Comparison of ENCODE assay signal across 17 cellular contexts in genomic region chr15:100730655-100731240, GRCh38.
"Had no signal": no experiment of that assay in that cellular context is flagged by ENCODE, and none has a peak within 500 bp of the region (broad histone marks: within the 10 kb centered on the region; RNA-seq: fewer than 3 reads in every experiment).

No MANE protein-coding gene starts in this region.

- H3K36me3 Mint-ChIP-seq: activated naive CD8-positive, alpha-beta T cell treated with anti-CD3 and anti-CD28 coated beads, Interleukin-2, amount 10 ng/mL, durations not matched to agents 7 days and 5 days; WTC11 had no signal

- H3K9me3 ChIP-seq: adrenal gland, breast epithelium had no signal

- H3K4me1 ChIP-seq: adrenal gland had no signal

- H3K27me3 ChIP-seq: adrenal gland, breast epithelium had no signal

- H3K4me3 ChIP-seq: adrenal gland, breast epithelium had no signal

- H3K4me3 Mint-ChIP-seq: activated naive CD8-positive, alpha-beta T cell treated with anti-CD3 and anti-CD28 coated beads, Interleukin-2, amount 10 ng/mL, durations not matched to agents 7 days and 5 days; T-helper 1 cell treated with Interleukin-12 subunit alpha and Interleukin-12 subunit beta and Interleukin-4 antibody, amounts not matched to agents 30 μg/mL and 1 μg/mL, for 36 hours; WTC11 had no signal

- DNase-seq: activated CD4-positive, alpha-beta T cell treated with anti-CD3 and anti-CD28 coated beads for 48 hours; activated CD4-positive, alpha-beta T cell treated with anti-CD3 and anti-CD28 coated beads, Interleukin-2, amount 50 U/mL, for 4 hours; activated CD4-positive, CD25-positive, alpha-beta regulatory T cell treated with anti-CD3 and anti-CD28 coated beads, Interleukin-2, amount 50 U/mL, for 72 hours; activated naive CD4-positive, alpha-beta T cell treated with anti-CD3 and anti-CD28 coated beads, Interleukin-2, amount 50 U/mL, for 16 hours; activated naive CD8-positive, alpha-beta T cell treated with anti-CD3 and anti-CD28 coated beads, Interleukin-2, amount 10 ng/mL, durations not matched to agents 7 days and 5 days; adrenal gland; caudate nucleus; KG1; NCI-H1092; NCI-H1417; NCI-H1694 treated with DMSO at 0.1 percent for 48 hours; NCI-H2029 treated with DMSO at 0.1 percent for 48 hours; NCI-H510A treated with DMSO at 0.1 percent for 48 hours; SHP77 treated with DMSO at 0.1 percent for 48 hours had no signal

- H3K27ac Mint-ChIP-seq: activated naive CD8-positive, alpha-beta T cell treated with anti-CD3 and anti-CD28 coated beads, Interleukin-2, amount 10 ng/mL, durations not matched to agents 7 days and 5 days; T-helper 1 cell treated with Interleukin-12 subunit alpha and Interleukin-12 subunit beta and Interleukin-4 antibody, amounts not matched to agents 30 μg/mL and 1 μg/mL, for 36 hours; WTC11 had no signal

- H3K9me3 Mint-ChIP-seq: activated naive CD8-positive, alpha-beta T cell treated with anti-CD3 and anti-CD28 coated beads, Interleukin-2, amount 10 ng/mL, durations not matched to agents 7 days and 5 days had no signal

- H3K27ac ChIP-seq: adrenal gland had no signal

- H3K4me1 Mint-ChIP-seq: activated naive CD8-positive, alpha-beta T cell treated with anti-CD3 and anti-CD28 coated beads, Interleukin-2, amount 10 ng/mL, durations not matched to agents 7 days and 5 days had no signal

- H3K36me3 ChIP-seq: adrenal gland, breast epithelium had no signal

- ATAC-seq: WTC11 had no signal
